1 cellular context compared by ENCODE assay signal in the genomic region with DNA sequence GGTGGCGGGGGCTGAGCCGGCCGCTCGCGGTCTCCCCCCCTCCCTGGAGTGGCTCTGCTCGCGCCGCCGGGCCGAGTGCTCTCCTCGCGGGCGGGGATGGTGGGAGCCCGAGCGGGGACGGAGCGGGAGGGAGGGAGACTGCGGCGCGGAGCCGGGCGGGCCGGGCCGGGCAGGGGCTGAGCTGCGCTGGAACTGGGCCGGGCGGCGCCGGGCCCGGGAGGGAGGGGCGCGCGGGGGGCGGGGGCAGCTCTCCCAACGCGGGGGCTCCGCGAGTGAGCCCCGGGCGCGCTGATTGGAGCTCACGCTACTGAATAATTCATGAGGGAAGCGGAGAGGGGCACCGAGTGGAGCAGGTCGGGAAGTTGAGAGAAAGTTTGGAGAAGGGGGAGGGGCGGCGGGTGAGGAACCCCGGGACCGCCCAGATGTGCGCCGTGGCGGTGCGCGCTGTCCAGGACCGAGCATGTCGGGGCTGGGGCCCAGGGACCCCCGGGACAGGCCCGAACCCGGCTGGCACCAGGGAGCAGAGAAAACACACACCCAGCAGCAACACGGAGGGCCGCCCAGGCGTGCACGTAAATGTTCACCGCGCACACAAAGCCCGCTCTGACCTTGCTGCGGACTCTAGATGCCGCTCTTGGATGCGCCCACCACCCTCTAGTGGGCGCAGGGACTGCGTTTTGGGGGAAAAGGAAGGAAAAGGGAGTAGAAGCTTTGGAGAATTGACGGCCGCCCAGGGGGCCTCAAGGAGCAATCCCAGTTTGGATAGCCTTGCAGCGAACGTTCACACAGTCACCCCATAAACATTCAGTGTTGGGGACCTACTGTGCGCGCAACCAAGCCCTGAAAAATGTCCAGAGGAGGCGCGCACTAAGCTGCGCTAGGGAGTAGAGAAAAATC.
TF ChIP-seq lines count a peak whose summit lies in the region.

EPHB4 (minus strand) TSS at position 194 of the 897 bp plus-strand sequence. CDS start 493 bp downstream, outside the sequence.

TF ChIP-seq in A549, 52 proteins besides CTCF, POLR2A, EP300 and RAD21 (continued from another document):
- TF ChIP-seq ZFP36 (IDR thresholded peaks at IDR 0.05; ENCODE audit: borderline replicate concordance, partially characterized antibody) (no peak), RCOR1 (IDR thresholded peaks at IDR 0.05; ENCODE audit: low read depth, low read length) (no peak), FOSL2 (IDR thresholded peaks at IDR 0.05) (no peak), FOSL2 (CRISPR knock-in tag; IDR thresholded peaks at IDR 0.05) (no peak), SMC3 (IDR thresholded peaks at IDR 0.05) (peak; percentile 44), FOXS1 (CRISPR knock-in tag; IDR thresholded peaks at IDR 0.05) (no peak), KDM1A (IDR thresholded peaks at IDR 0.05; ENCODE audit: low read depth) (no peak), ZNF302 (CRISPR knock-in tag; IDR thresholded peaks at IDR 0.05) (no peak), HOXB5 (CRISPR knock-in tag; IDR thresholded peaks at IDR 0.05) (no peak), RARB (CRISPR knock-in tag; IDR thresholded peaks at IDR 0.05) (no peak), JUN (IDR thresholded peaks at IDR 0.05) (peak; percentile 25 to 50; a peak in 2 of 5 replicates), ZC3H11A (IDR thresholded peaks at IDR 0.05) (no peak), HOXB13 (CRISPR knock-in tag; IDR thresholded peaks at IDR 0.05; ENCODE audit: low read depth) (no peak), CHD4 (IDR thresholded peaks at IDR 0.05; ENCODE audit: borderline replicate concordance) (no peak), HOXA7 (CRISPR knock-in tag; IDR thresholded peaks at IDR 0.05) (no peak), HDAC2 (IDR thresholded peaks at IDR 0.05) (no peak), FOSB (CRISPR knock-in tag; IDR thresholded peaks at IDR 0.05) (0 out of 2 replicates have a peak, but pooled peaks have one; percentile 26), NR3C1 (IDR thresholded peaks at IDR 0.05) (no peak), MAZ (IDR thresholded peaks at IDR 0.05; ENCODE audit: borderline replicate concordance, low read depth, low read length) (no peak), CHD2 (IDR thresholded peaks at IDR 0.05; ENCODE audit: low read length, partially characterized antibody) (no peak), ESRRA (IDR thresholded peaks at IDR 0.05; ENCODE audit: borderline replicate concordance, low read length) (no peak), BHLHE40 (IDR thresholded peaks at IDR 0.05; ENCODE audit: low read depth, low read length) (no peak), CBX8 (IDR thresholded peaks at IDR 0.05) (no peak), TP53 (CRISPR knock-in tag; IDR thresholded peaks at IDR 0.05) (no peak), PHF8 (IDR thresholded peaks at IDR 0.05; ENCODE audit: borderline replicate concordance, low read depth) (peak; percentile 47; the same call in 1 of the 2 replicates), NFE2L2 (conservative IDR thresholded peaks at IDR 0.05; ENCODE audit: low read length) (no peak), MAFK (IDR thresholded peaks at IDR 0.05; ENCODE audit: partially characterized antibody) (no peak), SREBF2 (IDR thresholded peaks at IDR 0.05) (no peak), POLR2AphosphoS2 (conservative IDR thresholded peaks at IDR 0.05; ENCODE audit: low read length) (no peak)
- TF ChIP-seq, protein P1, sequence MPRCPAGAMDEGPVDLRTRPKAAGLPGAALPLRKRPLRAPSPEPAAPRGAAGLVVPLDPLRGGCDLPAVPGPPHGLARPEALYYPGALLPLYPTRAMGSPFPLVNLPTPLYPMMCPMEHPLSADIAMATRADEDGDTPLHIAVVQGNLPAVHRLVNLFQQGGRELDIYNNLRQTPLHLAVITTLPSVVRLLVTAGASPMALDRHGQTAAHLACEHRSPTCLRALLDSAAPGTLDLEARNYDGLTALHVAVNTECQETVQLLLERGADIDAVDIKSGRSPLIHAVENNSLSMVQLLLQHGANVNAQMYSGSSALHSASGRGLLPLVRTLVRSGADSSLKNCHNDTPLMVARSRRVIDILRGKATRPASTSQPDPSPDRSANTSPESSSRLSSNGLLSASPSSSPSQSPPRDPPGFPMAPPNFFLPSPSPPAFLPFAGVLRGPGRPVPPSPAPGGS (IDR thresholded peaks at IDR 0.05): peak; percentile 54; the same call in 2 of the 3 replicates
- TF ChIP-seq, protein P2, sequence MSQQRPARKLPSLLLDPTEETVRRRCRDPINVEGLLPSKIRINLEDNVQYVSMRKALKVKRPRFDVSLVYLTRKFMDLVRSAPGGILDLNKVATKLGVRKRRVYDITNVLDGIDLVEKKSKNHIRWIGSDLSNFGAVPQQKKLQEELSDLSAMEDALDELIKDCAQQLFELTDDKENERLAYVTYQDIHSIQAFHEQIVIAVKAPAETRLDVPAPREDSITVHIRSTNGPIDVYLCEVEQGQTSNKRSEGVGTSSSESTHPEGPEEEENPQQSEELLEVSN (IDR thresholded peaks at IDR 0.05; ENCODE audit: borderline replicate concordance, low read depth): peak; percentile 57; the same call in 1 of the 2 replicates
- TF ChIP-seq, protein P3, sequence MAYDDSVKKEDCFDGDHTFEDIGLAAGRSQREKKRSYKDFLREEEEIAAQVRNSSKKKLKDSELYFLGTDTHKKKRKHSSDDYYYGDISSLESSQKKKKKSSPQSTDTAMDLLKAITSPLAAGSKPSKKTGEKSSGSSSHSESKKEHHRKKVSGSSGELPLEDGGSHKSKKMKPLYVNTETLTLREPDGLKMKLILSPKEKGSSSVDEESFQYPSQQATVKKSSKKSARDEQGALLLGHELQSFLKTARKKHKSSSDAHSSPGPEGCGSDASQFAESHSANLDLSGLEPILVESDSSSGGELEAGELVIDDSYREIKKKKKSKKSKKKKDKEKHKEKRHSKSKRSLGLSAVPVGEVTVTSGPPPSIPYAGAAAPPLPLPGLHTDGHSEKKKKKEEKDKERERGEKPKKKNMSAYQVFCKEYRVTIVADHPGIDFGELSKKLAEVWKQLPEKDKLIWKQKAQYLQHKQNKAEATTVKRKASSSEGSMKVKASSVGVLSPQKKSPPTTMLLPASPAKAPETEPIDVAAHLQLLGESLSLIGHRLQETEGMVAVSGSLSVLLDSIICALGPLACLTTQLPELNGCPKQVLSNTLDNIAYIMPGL (CRISPR knock-in tag; IDR thresholded peaks at IDR 0.05; ENCODE audit: borderline replicate concordance): no peak
- TF ChIP-seq, protein P4, sequence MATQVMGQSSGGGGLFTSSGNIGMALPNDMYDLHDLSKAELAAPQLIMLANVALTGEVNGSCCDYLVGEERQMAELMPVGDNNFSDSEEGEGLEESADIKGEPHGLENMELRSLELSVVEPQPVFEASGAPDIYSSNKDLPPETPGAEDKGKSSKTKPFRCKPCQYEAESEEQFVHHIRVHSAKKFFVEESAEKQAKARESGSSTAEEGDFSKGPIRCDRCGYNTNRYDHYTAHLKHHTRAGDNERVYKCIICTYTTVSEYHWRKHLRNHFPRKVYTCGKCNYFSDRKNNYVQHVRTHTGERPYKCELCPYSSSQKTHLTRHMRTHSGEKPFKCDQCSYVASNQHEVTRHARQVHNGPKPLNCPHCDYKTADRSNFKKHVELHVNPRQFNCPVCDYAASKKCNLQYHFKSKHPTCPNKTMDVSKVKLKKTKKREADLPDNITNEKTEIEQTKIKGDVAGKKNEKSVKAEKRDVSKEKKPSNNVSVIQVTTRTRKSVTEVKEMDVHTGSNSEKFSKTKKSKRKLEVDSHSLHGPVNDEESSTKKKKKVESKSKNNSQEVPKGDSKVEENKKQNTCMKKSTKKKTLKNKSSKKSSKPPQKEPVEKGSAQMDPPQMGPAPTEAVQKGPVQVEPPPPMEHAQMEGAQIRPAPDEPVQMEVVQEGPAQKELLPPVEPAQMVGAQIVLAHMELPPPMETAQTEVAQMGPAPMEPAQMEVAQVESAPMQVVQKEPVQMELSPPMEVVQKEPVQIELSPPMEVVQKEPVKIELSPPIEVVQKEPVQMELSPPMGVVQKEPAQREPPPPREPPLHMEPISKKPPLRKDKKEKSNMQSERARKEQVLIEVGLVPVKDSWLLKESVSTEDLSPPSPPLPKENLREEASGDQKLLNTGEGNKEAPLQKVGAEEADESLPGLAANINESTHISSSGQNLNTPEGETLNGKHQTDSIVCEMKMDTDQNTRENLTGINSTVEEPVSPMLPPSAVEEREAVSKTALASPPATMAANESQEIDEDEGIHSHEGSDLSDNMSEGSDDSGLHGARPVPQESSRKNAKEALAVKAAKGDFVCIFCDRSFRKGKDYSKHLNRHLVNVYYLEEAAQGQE (IDR thresholded peaks at IDR 0.05): no peak
